8 cellular contexts compared by ENCODE assay signal in the genomic region with DNA sequence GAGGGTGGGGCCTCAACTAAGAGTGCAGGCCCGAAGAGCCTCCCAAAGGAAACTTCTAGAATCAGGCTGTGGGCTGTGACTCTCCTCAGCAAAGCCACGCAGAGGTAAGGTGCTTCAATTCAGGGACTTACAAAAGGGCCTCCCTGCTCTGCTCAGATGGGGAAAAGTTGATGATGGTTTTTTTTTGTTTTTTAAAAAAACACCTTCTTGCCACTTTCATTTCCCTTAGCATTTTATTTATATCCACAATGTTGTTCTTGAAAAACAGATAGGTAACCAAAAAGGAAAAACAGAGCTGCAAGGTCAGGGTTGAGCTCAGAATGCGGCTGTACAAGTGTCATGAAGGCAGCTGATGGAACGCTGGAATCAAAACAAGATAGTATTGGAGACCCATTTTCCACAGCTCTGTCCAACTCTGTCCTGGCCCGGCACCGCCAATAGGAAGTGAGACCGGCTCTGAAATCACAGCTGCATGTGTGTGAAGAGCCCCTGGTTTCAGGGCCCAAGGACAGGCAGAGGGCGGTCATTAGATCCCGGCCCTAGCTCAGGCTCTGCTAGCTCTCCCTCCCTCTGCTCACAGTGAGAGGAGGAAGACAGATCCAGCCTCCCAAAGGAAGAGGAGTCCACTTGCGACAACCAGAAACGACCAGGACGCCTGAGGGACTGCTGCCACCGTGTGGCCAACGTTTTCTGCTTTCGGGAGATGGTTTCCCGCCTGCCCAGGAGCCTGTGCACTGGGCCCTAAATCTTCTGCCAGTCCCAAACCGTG. TPM values are rescaled to one million over a fixed set of nuclear protein-coding genes. Genes with fewer than 3 reads are reported as not detected.
DNase-seq lines count a peak whose midpoint lies in the region; ATAC-seq, FAIRE-seq and TF ChIP-seq lines count a peak whose summit lies in the region.

No MANE protein-coding gene starts in this region.

- intact Hi-C loops in dorsolateral prefrontal cortex (cut with DNase I) (loop anchor here (1.0 to 10.0 kb wide), 3 partner anchors 136 to 338 kb away; no protein-coding TSS in a partner anchor), lower lobe of right lung (cut with DNase I) (no loop called here)

- TF ChIP-seq EP300 in A549 (IDR thresholded peaks at IDR 0.05), result no peak

- H3K36me3 ChIP-seq in lower lobe of right lung, result peaks cover 32% of the 10 kb centered on the region

- 0 out of 3 replicates have a peak, but pooled peaks cover 3% of the 10 kb centered on the region for H3K4me1 ChIP-seq in A549
- peaks cover 33% of the 10 kb centered on the region for H3K4me1 ChIP-seq in lower lobe of right lung

- POLR2A ChIA-PET in A549 (lab: Yijun Ruan, JAX), result interaction anchor here (1.1 kb wide), 1 partner anchor 58 kb away, joined by 4 read pairs; the partner anchor contains the start of gene KLF2

- H3K9me3 ChIP-seq in A549 (no peaks in the 10 kb centered on the region), lower lobe of right lung (no peaks in the 10 kb centered on the region)

- H3K27ac ChIP-seq in A549 (peak overlapping the region in 1 of 2 experiments; percentile 52; a peak in 1 of 6 replicates), dorsolateral prefrontal cortex (peak overlapping the region in 56 of 59 donors; percentile 11 to 91 (median 72)), lower lobe of right lung (peak overlapping the region; percentile 78)

- WGBS in A549 (ENCODE audit: missing lambda C conversion rate), result 46% methylated on average over 15 of the region's 17 CpGs

- H3K4me3 ChIP-seq in A549, result no peak overlapping the region
- H3K4me3 ChIP-seq in dorsolateral prefrontal cortex, result peak overlapping the region in 2 of 59 donors; percentile 4 to 25
- peak overlapping the region; percentile 6 for H3K4me3 ChIP-seq in lower lobe of right lung

- TF ChIP-seq RAD21 in A549 (conservative IDR thresholded peaks at IDR 0.05 in 1 of 2, IDR thresholded peaks at IDR 0.05 in 1 of 2), result peak; percentile 87 to 92

- DNase-seq in A549 (ENCODE audit: low read depth in 1 of 2, low spot score in 1 of 2), result peak; percentile 75 to 81
- DNase-seq in GM19238 (ENCODE audit: insufficient read length, low spot score), result peak; percentile 76
- peak; percentile 28 for DNase-seq in NCI-H510A (lab: John Stamatoyannopoulos, UW)
- peak; percentile 81 to 84 for DNase-seq in activated CD4-positive, alpha-beta T cell treated with anti-CD3 and anti-CD28 coated beads, Interleukin-2, amount 50 U/mL, for 48 hours
- DNase-seq in dorsolateral prefrontal cortex, result peak; percentile 57 to 86 (median 80)
- DNase-seq in lower lobe of right lung, result peak; percentile 85
- DNase-seq in stimulated activated CD4-positive, alpha-beta T cell treated with anti-CD3 and anti-CD28 coated beads, Interleukin-4, amount 100 ng/mL, for 4 hours, result peak; percentile 70 to 72

- CTCF ChIA-PET in A549 (lab: Yijun Ruan, JAX), result interaction anchor here (0.7 to 4.3 kb wide), 34 partner anchors 9 to 181 kb away, joined by 3 to 92 read pairs (median 4); no protein-coding TSS in a partner anchor

- TF ChIP-seq CTCF in A549 (IDR thresholded peaks at IDR 0.05) (peak; percentile 67), dorsolateral prefrontal cortex (IDR thresholded peaks at IDR 0.05 in 54 of 56, conservative IDR thresholded peaks at IDR 0.05 in 2 of 56; ENCODE audit: low read depth in 1 of 56, partially characterized antibody in 56 of 56) (peak; percentile 62 to 90 (median 81)), lower lobe of right lung (IDR thresholded peaks at IDR 0.05) (peak; percentile 84)

- no peak for TF ChIP-seq POLR2A in A549 (IDR thresholded peaks at IDR 0.05; ENCODE audit: low read length)

- ATAC-seq in A549, result peak; percentile 80 to 93
- peak; percentile 84 to 85 for ATAC-seq in lower lobe of right lung
- no peak for ATAC-seq in GM18867 (IDR thresholded peaks at IDR 0.05; ENCODE audit: unreplicated experiment)

- FAIRE-seq in A549 (lab: Jason Lieb, UNC), result no peak

- H3K4me2 ChIP-seq in A549, result no peak overlapping the region

- H3K27me3 ChIP-seq in dorsolateral prefrontal cortex (no peaks in the 10 kb centered on the region), lower lobe of right lung (ENCODE audit: low read depth) (no peaks in the 10 kb centered on the region)

TF ChIP-seq in A549, 52 proteins besides CTCF, POLR2A, EP300 and RAD21:
- peak; percentile 83 for TF ChIP-seq SMC3 (IDR thresholded peaks at IDR 0.05)
- TF ChIP-seq CBX8 (IDR thresholded peaks at IDR 0.05), result no peak

RNA-seq across cellular contexts. Expression of gene KLF2, which starts 58.3 kb away (rescaled TPM):
- 2.7 and 3.4 TPM in 2 replicates for polyA plus RNA-seq in A549 (2011; rRNA removed)
- 42.8 and 49.2 TPM in 2 replicates for polyA plus RNA-seq in A549 (2012; cell fraction: cytosol; rRNA removed)
- polyA plus RNA-seq in A549 (2012; cell fraction: nucleus; rRNA removed), result 130 and 150 TPM in 2 replicates
- polyA plus RNA-seq in A549 (2017; fragmentation: RNase III; extraction: RNeasy Plus Mini Kit Qiagen cat#74134 plus additional on column Dnase treatment), result 6.0 to 7.0 TPM (median 6.9 TPM) in 3 replicates
- 1.8 and 3.2 TPM in 2 replicates for polyA minus RNA-seq in A549 (2011; rRNA and poly(A)+ RNA removed)
- total RNA-seq in dorsolateral prefrontal cortex, result 10 to 100 TPM in 102 of 120 experiments, 1 to 10 TPM in 18; 5.2 to 50.8 (median 15.6) TPM
- total RNA-seq in lower lobe of right lung, result 137 TPM

Comparison
In these comparisons a context has a peak if more than half of its experiments do, and no peak if none do; other contexts are left out.
1. DNase-seq: peak in every context shown above with its lines; median percentile 85 in lower lobe of right lung; 82 in activated CD4-positive, alpha-beta T cell treated with anti-CD3 and anti-CD28 coated beads, Interleukin-2, amount 50 U/mL, for 48 hours; 80 in dorsolateral prefrontal cortex; 78 in A549; 76 in GM19238; 71 in stimulated activated CD4-positive, alpha-beta T cell treated with anti-CD3 and anti-CD28 coated beads, Interleukin-4, amount 100 ng/mL, for 4 hours; 28 in NCI-H510A.